7 cellular contexts compared by ENCODE assay signal in genomic region chr3:101778385-101779046, GRCh38.
DNase-seq lines count a peak whose midpoint lies in the region; ATAC-seq and TF ChIP-seq lines count a peak whose summit lies in the region.

No MANE protein-coding gene starts in this region.

- H3K4me3 ChIP-seq in HEK293 (ENCODE audit: low read depth, low read length) (peak overlapping the region; percentile 91), WI38 (ENCODE audit: low read depth, low read length) (peak overlapping the region; percentile 74), iPS-11a (ENCODE audit: low read depth, low read length) (peak overlapping the region; percentile 71)

- H3K36me3 Mint-ChIP-seq in stimulated activated effector memory CD8-positive, alpha-beta T cell treated with anti-CD3 and anti-CD28 coated beads, Interleukin-12 subunit alpha, Interleukin-12 subunit beta, amount 100 ng/mL, for 72 hours: peaks cover 17% of the 10 kb centered on the region

- H3K4me3 Mint-ChIP-seq in stimulated activated effector memory CD8-positive, alpha-beta T cell treated with anti-CD3 and anti-CD28 coated beads, Interleukin-12 subunit alpha, Interleukin-12 subunit beta, amount 100 ng/mL, for 72 hours: peak overlapping the region; percentile 80

- no peak for TF ChIP-seq CTCF in HEK293 (tag by site-specific recombination; IDR thresholded peaks at IDR 0.05)
- no peak for TF ChIP-seq CTCF in WI38 (IDR thresholded peaks at IDR 0.05; ENCODE audit: low read depth, low read length)

- 0 out of 2 replicates have a peak, but pooled peaks cover 2% of the 10 kb centered on the region for H3K4me1 ChIP-seq in HEK293 (ENCODE audit: control insufficient read depth, insufficient read depth, low read length)

- POLR2A ChIA-PET in HEK293 (lab: Yijun Ruan, JAX): interaction anchor here (1.2 to 1.5 kb wide), 3 partner anchors 46 to 92 kb away, joined by 3 to 4 read pairs (median 4); partner anchors contain the start of genes CEP97 and RPL24

- CTCF ChIA-PET in HEK293 (lab: Yijun Ruan, JAX): interaction anchor here (0.6 kb wide), 1 partner anchor 403 kb away, joined by 4 read pairs; no protein-coding TSS in a partner anchor

- peak overlapping the region; percentile 64; the same call in 1 of the 2 replicates for H3K27ac ChIP-seq in HEK293 (ENCODE audit: extremely low read depth, low read depth, low read length)

- H3K9me3 Mint-ChIP-seq in stimulated activated effector memory CD8-positive, alpha-beta T cell treated with anti-CD3 and anti-CD28 coated beads, Interleukin-12 subunit alpha, Interleukin-12 subunit beta, amount 100 ng/mL, for 72 hours: no peaks in the 10 kb centered on the region

- no peak for ATAC-seq in stimulated activated effector memory CD8-positive, alpha-beta T cell treated with anti-CD3 and anti-CD28 coated beads, Interleukin-12 subunit alpha, Interleukin-12 subunit beta, amount 100 ng/mL, for 72 hours
- no peak for ATAC-seq in GM19324 (IDR thresholded peaks at IDR 0.05; ENCODE audit: low FRiP score, unreplicated experiment)

- DNase-seq in stimulated activated effector memory CD8-positive, alpha-beta T cell treated with anti-CD3 and anti-CD28 coated beads, Interleukin-12 subunit alpha, Interleukin-12 subunit beta, amount 100 ng/mL, for 72 hours (ENCODE audit: low spot score in 2 of 2): no peak
- no peak for DNase-seq in DMS153 treated with DMSO at 0.1 percent for 48 hours (lab: John Stamatoyannopoulos, UW; ENCODE audit: unreplicated experiment)
- no peak for DNase-seq in stimulated activated CD4-positive, alpha-beta T cell treated with anti-CD3 and anti-CD28 coated beads, Interleukin-12 subunit alpha, Interleukin-12 subunit beta, amount 100 ng/mL, for 4 hours

- peak overlapping the region; percentile 94 for H3K27ac Mint-ChIP-seq in stimulated activated effector memory CD8-positive, alpha-beta T cell treated with anti-CD3 and anti-CD28 coated beads, Interleukin-12 subunit alpha, Interleukin-12 subunit beta, amount 100 ng/mL, for 72 hours

- H3K36me3 ChIP-seq in HEK293 (ENCODE audit: control insufficient read depth in 2 of 2, insufficient read depth in 1 of 2, low read length in 2 of 2): peaks cover 9% of the 10 kb centered on the region in 2 experiments; a peak in 2 of 3 replicates

- H3K4me1 Mint-ChIP-seq in stimulated activated effector memory CD8-positive, alpha-beta T cell treated with anti-CD3 and anti-CD28 coated beads, Interleukin-12 subunit alpha, Interleukin-12 subunit beta, amount 100 ng/mL, for 72 hours: peaks cover 28% of the 10 kb centered on the region

- H3K9me3 ChIP-seq in HEK293 (ENCODE audit: control insufficient read depth, insufficient read depth, low read depth, low read length): no peaks in the 10 kb centered on the region

TF ChIP-seq in HEK293, 187 proteins besides CTCF, POLR2A, EP300 and RAD21:
- peak; percentile 78 for TF ChIP-seq PRDM1 (tag by site-specific recombination; IDR thresholded peaks at IDR 0.05)
- TF ChIP-seq, protein P1, sequence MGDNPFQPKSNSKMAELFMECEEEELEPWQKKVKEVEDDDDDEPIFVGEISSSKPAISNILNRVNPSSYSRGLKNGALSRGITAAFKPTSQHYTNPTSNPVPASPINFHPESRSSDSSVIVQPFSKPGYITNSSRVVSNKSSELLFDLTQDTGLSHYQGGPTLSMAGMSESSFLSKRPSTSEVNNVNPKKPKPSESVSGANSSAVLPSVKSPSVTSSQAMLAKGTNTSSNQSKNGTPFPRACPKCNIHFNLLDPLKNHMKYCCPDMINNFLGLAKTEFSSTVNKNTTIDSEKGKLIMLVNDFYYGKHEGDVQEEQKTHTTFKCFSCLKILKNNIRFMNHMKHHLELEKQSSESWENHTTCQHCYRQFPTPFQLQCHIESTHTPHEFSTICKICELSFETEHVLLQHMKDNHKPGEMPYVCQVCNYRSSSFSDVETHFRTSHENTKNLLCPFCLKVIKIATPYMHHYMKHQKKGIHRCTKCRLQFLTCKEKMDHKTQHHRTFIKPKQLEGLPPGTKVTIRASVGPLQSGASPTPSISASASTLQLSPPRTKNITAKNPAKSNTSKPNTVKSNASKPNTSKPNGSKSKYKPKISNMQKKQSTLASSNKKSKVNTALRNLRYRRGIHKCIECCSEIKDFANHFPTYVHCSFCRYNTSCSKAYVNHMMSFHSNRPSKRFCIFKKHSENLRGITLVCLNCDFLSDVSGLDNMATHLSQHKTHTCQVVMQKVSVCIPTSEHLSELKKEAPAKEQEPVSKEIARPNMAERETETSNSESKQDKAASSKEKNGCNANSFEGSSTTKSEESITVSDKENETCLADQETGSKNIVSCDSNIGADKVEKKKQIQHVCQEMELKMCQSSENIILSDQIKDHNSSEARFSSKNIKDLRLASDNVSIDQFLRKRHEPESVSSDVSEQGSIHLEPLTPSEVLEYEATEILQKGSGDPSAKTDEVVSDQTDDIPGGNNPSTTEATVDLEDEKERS (tag by site-specific recombination; IDR thresholded peaks at IDR 0.05): no peak
- no peak for TF ChIP-seq BCL6B (tag by site-specific recombination; IDR thresholded peaks at IDR 0.05)
- no peak for TF ChIP-seq ZNF777 (tag by site-specific recombination; IDR thresholded peaks at IDR 0.05; ENCODE audit: borderline replicate concordance)
- TF ChIP-seq ZNF664 (tag by site-specific recombination; IDR thresholded peaks at IDR 0.05): no peak
- TF ChIP-seq, protein P2, sequence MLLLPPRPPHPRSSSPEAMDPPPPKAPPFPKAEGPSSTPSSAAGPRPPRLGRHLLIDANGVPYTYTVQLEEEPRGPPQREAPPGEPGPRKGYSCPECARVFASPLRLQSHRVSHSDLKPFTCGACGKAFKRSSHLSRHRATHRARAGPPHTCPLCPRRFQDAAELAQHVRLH (tag by site-specific recombination; IDR thresholded peaks at IDR 0.05): no peak
TF ChIP-seq in HEK293: peak in this region for 1.
